In genomic region chrX:35380808-35381700, GRCh38 we compare ENCODE assay signal across 8 cellular contexts.
DNase-seq lines count a peak whose midpoint lies in the region; ATAC-seq and TF ChIP-seq lines count a peak whose summit lies in the region.

No MANE protein-coding gene starts in this region.

- DNase-seq in AG10803 (ENCODE audit: low read depth) (peak; percentile 1), Peyer's patch (no peak), glomerular visceral epithelial cell (ENCODE audit: extremely low spot score) (peak; percentile 40), middle frontal gyrus (ENCODE audit: extremely low spot score, low spot score) (no peak)
- no peak for DNase-seq in effector CD8-positive, alpha-beta T cell (lab: John Stamatoyannopoulos, UW)
- DNase-seq in activated CD4-positive, alpha-beta T cell treated with anti-CD3 and anti-CD28 coated beads, Interleukin-2, amount 10 ng/mL, durations not matched to agents 7 days and 5 days = no peak

- no peaks in the 10 kb centered on the region for H3K9me3 Mint-ChIP-seq in activated CD4-positive, alpha-beta T cell treated with anti-CD3 and anti-CD28 coated beads, Interleukin-2, amount 10 ng/mL, durations not matched to agents 7 days and 5 days

- no peaks in the 10 kb centered on the region for H3K27me3 ChIP-seq in Peyer's patch

- CTCF ChIA-PET in activated CD4-positive, alpha-beta T cell treated with anti-CD3 and anti-CD28 coated beads, Interleukin-2, amount 10 ng/mL, durations not matched to agents 7 days and 5 days (lab: Charles Lee) = no interaction called here

- POLR2A ChIA-PET in activated CD4-positive, alpha-beta T cell treated with anti-CD3 and anti-CD28 coated beads, Interleukin-2, amount 10 ng/mL, durations not matched to agents 7 days and 5 days (lab: Charles Lee) = no interaction called here

- H3K4me3 Mint-ChIP-seq in activated CD4-positive, alpha-beta T cell treated with anti-CD3 and anti-CD28 coated beads, Interleukin-2, amount 10 ng/mL, durations not matched to agents 7 days and 5 days = no peak overlapping the region

- no peak for TF ChIP-seq POLR2A in Peyer's patch (IDR thresholded peaks at IDR 0.05)

- H3K4me3 ChIP-seq in AG10803 (ENCODE audit: low read length) (no peak overlapping the region), Peyer's patch (no peak overlapping the region)

- no peaks in the 10 kb centered on the region for H3K4me1 ChIP-seq in Peyer's patch

- no peaks in the 10 kb centered on the region for H3K36me3 ChIP-seq in Peyer's patch

- no peaks in the 10 kb centered on the region for H3K9me3 ChIP-seq in Peyer's patch

- TF ChIP-seq CTCF in AG10803 (conservative IDR thresholded peaks at IDR 0.05; ENCODE audit: low read length) (peak; percentile 31), Peyer's patch (IDR thresholded peaks at IDR 0.05) (peak in 4 of 6 experiments; percentile 14 to 62 (median 54))

- ATAC-seq in GM18873 (IDR thresholded peaks at IDR 0.05; ENCODE audit: low FRiP score, unreplicated experiment) = peak; percentile 71
- peak; percentile 83 for ATAC-seq in HG03159 (IDR thresholded peaks at IDR 0.05; ENCODE audit: unreplicated experiment)

- H3K4me1 Mint-ChIP-seq in activated CD4-positive, alpha-beta T cell treated with anti-CD3 and anti-CD28 coated beads, Interleukin-2, amount 10 ng/mL, durations not matched to agents 7 days and 5 days = no peaks in the 10 kb centered on the region

- H3K27me3 Mint-ChIP-seq in activated CD4-positive, alpha-beta T cell treated with anti-CD3 and anti-CD28 coated beads, Interleukin-2, amount 10 ng/mL, durations not matched to agents 7 days and 5 days = no peaks in the 10 kb centered on the region

- no peak overlapping the region for H3K27ac ChIP-seq in Peyer's patch

- no peaks in the 10 kb centered on the region for H3K36me3 Mint-ChIP-seq in activated CD4-positive, alpha-beta T cell treated with anti-CD3 and anti-CD28 coated beads, Interleukin-2, amount 10 ng/mL, durations not matched to agents 7 days and 5 days (ENCODE audit: low read depth)

- no peak overlapping the region for H3K27ac Mint-ChIP-seq in activated CD4-positive, alpha-beta T cell treated with anti-CD3 and anti-CD28 coated beads, Interleukin-2, amount 10 ng/mL, durations not matched to agents 7 days and 5 days

Comparison
In these comparisons a context has a peak if more than half of its experiments do, and no peak if none do; other contexts are left out.
1. DNase-seq: peak in AG10803 (single experiment) and glomerular visceral epithelial cell (single experiment); none in Peyer's patch (0 of 3), effector CD8-positive, alpha-beta T cell (single experiment), middle frontal gyrus (single experiment) and activated CD4-positive, alpha-beta T cell treated with anti-CD3 and anti-CD28 coated beads, Interleukin-2, amount 10 ng/mL, durations not matched to agents 7 days and 5 days (single experiment).